In the genomic region with DNA sequence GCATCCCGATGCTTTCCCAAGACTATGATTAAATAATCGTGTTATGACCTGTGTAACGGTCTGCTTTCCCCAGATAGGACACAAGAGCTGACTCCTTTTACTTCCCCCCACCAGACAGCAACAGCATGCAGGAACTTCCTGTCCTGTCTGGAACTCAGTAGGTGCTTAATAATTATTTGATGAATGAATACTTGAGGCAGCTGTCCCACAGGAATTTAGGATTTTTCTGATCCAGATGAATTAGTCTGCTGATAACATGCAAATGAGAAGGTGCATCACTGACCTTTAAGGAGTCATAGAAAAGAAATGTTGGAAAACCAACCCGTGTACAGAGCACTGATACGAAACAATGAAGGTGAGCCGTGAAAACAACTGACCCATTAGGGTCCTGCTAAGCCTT, we compare ENCODE assay signal across 23 cellular contexts. TPM values are rescaled to one million over a fixed set of nuclear protein-coding genes. Genes with fewer than 3 reads are reported as not detected.
DNase-seq lines count a peak whose midpoint lies in the region; ATAC-seq, FAIRE-seq and TF ChIP-seq lines count a peak whose summit lies in the region.
"Had no signal": no experiment of that assay in that cellular context is flagged by ENCODE, and none has a peak within 500 bp of the region (broad histone marks: within the 10 kb centered on the region; RNA-seq: fewer than 3 reads in every experiment).

No MANE protein-coding gene starts in this region.

- H3K9me3 ChIP-seq in HUES48 (ENCODE audit: control insufficient read depth, insufficient read depth, low read length), result no peaks in the 10 kb centered on the region
- H3K9me3 ChIP-seq in vagina, result no peaks in the 10 kb centered on the region
- H3K9me3 ChIP-seq: A549 had no signal

- DNase-seq in bronchial epithelial cell (ENCODE audit: low read depth) (peak; percentile 12), kidney glomerular epithelial cell (lab: John Stamatoyannopoulos, UW) (peak; percentile 29), vagina (ENCODE audit: extremely low spot score in 2 of 2) (no peak), HPDE6-E6E7 (ENCODE audit: extremely low spot score) (no peak)
- no peak for DNase-seq in activated CD4-positive, alpha-beta T cell treated with anti-CD3 and anti-CD28 coated beads, Interleukin-2, amount 10 ng/mL, durations not matched to agents 7 days and 5 days
- DNase-seq: AML-193; CD4-positive, alpha-beta memory T cell; COR-L47; DMS53; GOT3; KBM-7; NCI-H2029 treated with DMSO at 0.1 percent for 48 hours; NCI-H2227 treated with DMSO at 0.1 percent for 48 hours; NCI-H526 treated with DMSO at 0.1 percent for 48 hours; PC-9; SJCRH30 had no signal

- no peaks in the 10 kb centered on the region for H3K4me1 Mint-ChIP-seq in activated CD4-positive, alpha-beta T cell treated with anti-CD3 and anti-CD28 coated beads, Interleukin-2, amount 10 ng/mL, durations not matched to agents 7 days and 5 days

- no peak overlapping the region for H3K4me3 Mint-ChIP-seq in activated CD4-positive, alpha-beta T cell treated with anti-CD3 and anti-CD28 coated beads, Interleukin-2, amount 10 ng/mL, durations not matched to agents 7 days and 5 days
- H3K4me3 Mint-ChIP-seq: CD4-positive, alpha-beta memory T cell had no signal

- no peaks in the 10 kb centered on the region for H3K27me3 Mint-ChIP-seq in activated CD4-positive, alpha-beta T cell treated with anti-CD3 and anti-CD28 coated beads, Interleukin-2, amount 10 ng/mL, durations not matched to agents 7 days and 5 days
- H3K27me3 Mint-ChIP-seq: CD4-positive, alpha-beta memory T cell had no signal

- FAIRE-seq in bronchial epithelial cell (lab: Jason Lieb, UNC), result no peak
- FAIRE-seq: A549 had no signal

- CTCF ChIA-PET in activated CD4-positive, alpha-beta T cell treated with anti-CD3 and anti-CD28 coated beads, Interleukin-2, amount 10 ng/mL, durations not matched to agents 7 days and 5 days (lab: Charles Lee), result no interaction called here

- H3K9me3 Mint-ChIP-seq in activated CD4-positive, alpha-beta T cell treated with anti-CD3 and anti-CD28 coated beads, Interleukin-2, amount 10 ng/mL, durations not matched to agents 7 days and 5 days, result no peaks in the 10 kb centered on the region
- H3K9me3 Mint-ChIP-seq: CD4-positive, alpha-beta memory T cell had no signal

- H3K27me3 ChIP-seq in HUES48 (ENCODE audit: control insufficient read depth, insufficient read depth, low read length), result no peaks in the 10 kb centered on the region
- no peaks in the 10 kb centered on the region for H3K27me3 ChIP-seq in bronchial epithelial cell (ENCODE audit: control insufficient read depth, insufficient read depth, low read length)
- no peaks in the 10 kb centered on the region for H3K27me3 ChIP-seq in vagina
- H3K27me3 ChIP-seq: BLaER1 treated with 17β-estradiol and CSF1 and Interleukin-3, amounts not matched to agents 10 nM and 100 nM; SJCRH30 had no signal

- peak overlapping the region; percentile 21 for H3K27ac ChIP-seq in HUES48 (ENCODE audit: low read depth, low read length)
- no peak overlapping the region for H3K27ac ChIP-seq in vagina
- H3K27ac ChIP-seq: A549; BLaER1 treated with 17β-estradiol and CSF1 and Interleukin-3, amounts not matched to agents 10 nM and 100 nM; PC-9; SJCRH30 had no signal

- intact Hi-C loops in vagina (cut with DNase I), result no loop called here

- POLR2A ChIA-PET in activated CD4-positive, alpha-beta T cell treated with anti-CD3 and anti-CD28 coated beads, Interleukin-2, amount 10 ng/mL, durations not matched to agents 7 days and 5 days (lab: Charles Lee), result no interaction called here

- peaks cover 50% of the 10 kb centered on the region for H3K4me1 ChIP-seq in HUES48 (ENCODE audit: control insufficient read depth, insufficient read depth, low read length)
- no peaks in the 10 kb centered on the region for H3K4me1 ChIP-seq in vagina
- H3K4me1 ChIP-seq: A549, SJCRH30 had no signal

- no peaks in the 10 kb centered on the region for H3K36me3 Mint-ChIP-seq in activated CD4-positive, alpha-beta T cell treated with anti-CD3 and anti-CD28 coated beads, Interleukin-2, amount 10 ng/mL, durations not matched to agents 7 days and 5 days (ENCODE audit: low read depth)
- H3K36me3 Mint-ChIP-seq: CD4-positive, alpha-beta memory T cell had no signal

- no peak overlapping the region for H3K27ac Mint-ChIP-seq in activated CD4-positive, alpha-beta T cell treated with anti-CD3 and anti-CD28 coated beads, Interleukin-2, amount 10 ng/mL, durations not matched to agents 7 days and 5 days
- H3K27ac Mint-ChIP-seq: CD4-positive, alpha-beta memory T cell had no signal

- H3K36me3 ChIP-seq in HUES48 (ENCODE audit: control insufficient read depth, insufficient read depth, low read length), result no peaks in the 10 kb centered on the region
- no peaks in the 10 kb centered on the region for H3K36me3 ChIP-seq in bronchial epithelial cell (ENCODE audit: control insufficient read depth, insufficient read depth, low read length)
- H3K36me3 ChIP-seq in vagina, result no peaks in the 10 kb centered on the region
- H3K36me3 ChIP-seq: SJCRH30 had no signal

- TF ChIP-seq CTCF in bronchial epithelial cell (IDR thresholded peaks at IDR 0.05; ENCODE audit: insufficient read depth, low read length, severe bottlenecking), result no peak
- TF ChIP-seq CTCF in vagina (IDR thresholded peaks at IDR 0.05), result no peak

- ATAC-seq in GM19351 (IDR thresholded peaks at IDR 0.05; ENCODE audit: unreplicated experiment), result no peak
- ATAC-seq: A549, HCT116, Right ventricle myocardium inferior, SK-N-SH treated with all-trans-retinoic acid at 6 μM for 48 hours had no signal

- no peak overlapping the region for H3K4me3 ChIP-seq in HUES48 (ENCODE audit: low read depth, low read length)
- H3K4me3 ChIP-seq in bronchial epithelial cell (ENCODE audit: low read depth, low read length), result no peak overlapping the region
- no peak overlapping the region for H3K4me3 ChIP-seq in vagina
- H3K4me3 ChIP-seq: A549; BLaER1 treated with 17β-estradiol and CSF1 and Interleukin-3, amounts not matched to agents 10 nM and 100 nM; PC-9; SJCRH30 had no signal

- TF ChIP-seq POLR2A in vagina (IDR thresholded peaks at IDR 0.05), result no peak

- no peak overlapping the region for H3K9ac ChIP-seq in HUES48 (ENCODE audit: low read depth, low read length)
- H3K9ac ChIP-seq: BLaER1 treated with 17β-estradiol and CSF1 and Interleukin-3, amounts not matched to agents 10 nM and 100 nM had no signal

RNA-seq across cellular contexts. Expression of gene RNF130, which starts 12.2 kb away (rescaled TPM):
- total RNA-seq in bronchial epithelial cell, result 16.5 and 16.8 TPM in 2 replicates
- 103 TPM for total RNA-seq in vagina
- total RNA-seq in activated CD4-positive, alpha-beta T cell treated with anti-CD3 and anti-CD28 coated beads, Interleukin-2, amount 10 ng/mL, durations not matched to agents 7 days and 5 days, result 1 to 10 TPM; 3.8 to 4.3 TPM

Comparison
In these comparisons a context has a peak if more than half of its experiments do, and no peak if none do; other contexts are left out.
1. DNase-seq: peak in bronchial epithelial cell (single experiment) and kidney glomerular epithelial cell (single experiment); none in vagina (0 of 2), HPDE6-E6E7 (single experiment) and activated CD4-positive, alpha-beta T cell treated with anti-CD3 and anti-CD28 coated beads, Interleukin-2, amount 10 ng/mL, durations not matched to agents 7 days and 5 days (single experiment).